Comparison of ENCODE assay signal across 12 cellular contexts in the genomic region with DNA sequence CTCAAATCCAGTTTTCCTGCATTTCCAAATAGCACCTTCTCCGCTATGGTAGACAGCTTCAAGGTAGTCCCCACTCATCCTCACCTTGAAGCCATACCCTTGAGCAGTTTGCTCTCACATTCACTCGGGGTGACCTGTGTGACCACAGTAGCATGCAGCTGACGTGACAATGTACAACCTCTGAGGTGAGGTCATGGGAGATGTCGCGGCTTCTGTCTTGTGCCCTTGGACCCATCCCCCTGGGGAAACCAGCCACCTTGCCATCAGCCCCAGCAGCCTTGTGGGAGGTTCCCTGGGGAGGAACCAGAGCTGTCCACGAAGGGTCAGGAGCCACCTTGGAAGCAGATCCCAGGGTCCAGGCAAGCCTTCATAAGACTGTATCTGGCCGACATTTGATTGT.
"Had no signal": no experiment of that assay in that cellular context is flagged by ENCODE, and none has a peak within 500 bp of the region (broad histone marks: within the 10 kb centered on the region; RNA-seq: fewer than 3 reads in every experiment).

No MANE protein-coding gene starts in this region.

- FAIRE-seq: keratinocyte had no signal

- H2AFZ ChIP-seq: hepatocyte had no signal

- H3K27me3 ChIP-seq: ascending aorta, thyroid gland had no signal

- H3K4me2 ChIP-seq: hepatocyte had no signal

- H3K27ac ChIP-seq: ascending aorta, dorsolateral prefrontal cortex, hepatocyte, neutrophil, thyroid gland had no signal

- H3K4me3 ChIP-seq: ascending aorta, dorsolateral prefrontal cortex, hepatocyte, thyroid gland had no signal

- H3K4me1 ChIP-seq: ascending aorta, thyroid gland had no signal

- H3K79me2 ChIP-seq: hepatocyte had no signal

- H3K9me3 Mint-ChIP-seq: endodermal cell had no signal

- ATAC-seq: left lobe of liver had no signal

- H3K27ac Mint-ChIP-seq: endodermal cell had no signal

- H3K9me3 ChIP-seq: ascending aorta, neutrophil, thyroid gland had no signal

- DNase-seq: activated CD8-positive, alpha-beta memory T cell treated with anti-CD3 and anti-CD28 coated beads for 24 hours; activated naive CD4-positive, alpha-beta T cell; dorsolateral prefrontal cortex; endodermal cell; stimulated activated CD4-positive, alpha-beta T cell treated with anti-CD3 and anti-CD28 coated beads, Interleukin-1b, Interleukin-23, amount 100 ng/mL, for 48 hours; T1000; thyroid gland had no signal

- H3K36me3 ChIP-seq: ascending aorta, neutrophil, thyroid gland had no signal

- H3K4me3 Mint-ChIP-seq: endodermal cell had no signal
